Comparison of ENCODE assay signal across 24 cellular contexts in the genomic region with DNA sequence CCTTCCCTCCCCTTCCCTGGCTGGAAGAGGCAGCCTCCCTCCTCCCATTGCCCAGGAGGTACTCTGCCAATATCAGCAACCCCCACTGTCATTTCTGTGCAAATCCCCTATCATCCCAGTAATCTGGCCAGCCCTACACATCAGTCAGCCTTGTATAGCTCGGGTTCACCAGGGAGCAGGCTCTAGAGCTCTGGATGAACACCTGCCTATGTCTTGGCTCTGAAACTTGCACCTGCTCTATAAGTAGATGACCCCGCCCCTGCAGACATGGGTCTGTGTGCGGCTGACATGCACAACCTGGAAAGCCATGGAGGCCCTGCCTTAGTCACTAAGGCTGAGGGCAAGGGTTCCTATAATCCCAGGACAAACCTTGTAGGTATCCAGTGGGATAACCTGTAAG.
DNase-seq lines count a peak whose midpoint lies in the region; ATAC-seq and TF ChIP-seq lines count a peak whose summit lies in the region.
"Had no signal": no experiment of that assay in that cellular context is flagged by ENCODE, and none has a peak within 500 bp of the region (broad histone marks: within the 10 kb centered on the region; RNA-seq: fewer than 3 reads in every experiment).

No MANE protein-coding gene starts in this region.

- H2AFZ ChIP-seq in hepatocyte = no peak overlapping the region
- H2AFZ ChIP-seq: PC-9 had no signal

- ATAC-seq in GM18868 (IDR thresholded peaks at IDR 0.05; ENCODE audit: unreplicated experiment) = no peak
- ATAC-seq: right lobe of liver had no signal

- DNase-seq in NCI-H748 (lab: John Stamatoyannopoulos, UW; ENCODE audit: unreplicated experiment) (peak; percentile 14), NCI-H748 treated with DMSO at 0.1 percent for 48 hours (lab: John Stamatoyannopoulos, UW) (no peak), NCI-H526 treated with DMSO at 0.1 percent for 48 hours (lab: John Stamatoyannopoulos, UW) (peak; percentile 17), hepatocyte (ENCODE audit: low spot score) (no peak), foreskin fibroblast (no peak), inferior parietal cortex (ENCODE audit: extremely low spot score) (no peak)
- no peak for DNase-seq in activated effector memory CD4-positive, alpha-beta T cell treated with Interleukin-2 at 50 U/mL for 16 hours
- DNase-seq: activated CD4-positive, alpha-beta T cell treated with anti-CD3 and anti-CD28 coated beads, Interleukin-2, amount 50 U/mL, for 48 hours; activated naive CD4-positive, alpha-beta T cell; activated T-cell treated with anti-CD3 and anti-CD28 coated beads for 4 hours; Caco-2; HCEC 1CT; IMR-90; NCI-H524; ovary; PC-9; right lobe of liver; stimulated activated CD4-positive, alpha-beta T cell treated with anti-CD3 and anti-CD28 coated beads, Interleukin-15, amount 100 ng/mL, for 24 hours had no signal

- H3K4me1 ChIP-seq in hepatocyte (ENCODE audit: insufficient read depth) = peaks cover 12% of the 10 kb centered on the region
- H3K4me1 ChIP-seq: BLaER1, Caco-2, right lobe of liver, SJSA1 had no signal

- H3K9me3 ChIP-seq in hepatocyte (ENCODE audit: low read depth) = no peaks in the 10 kb centered on the region
- H3K9me3 ChIP-seq: BLaER1, Caco-2, ovary, right lobe of liver, suprapubic skin had no signal

- H3K27me3 ChIP-seq in hepatocyte = no peaks in the 10 kb centered on the region
- H3K27me3 ChIP-seq: BLaER1, cardiac muscle cell, ovary, right lobe of liver, SJSA1, suprapubic skin had no signal

- H4K20me1 ChIP-seq in hepatocyte (ENCODE audit: insufficient read depth, poor library complexity, severe bottlenecking) = no peaks in the 10 kb centered on the region
- H4K20me1 ChIP-seq: BLaER1 had no signal

- H3K79me2 ChIP-seq in hepatocyte = no peaks in the 10 kb centered on the region

- no peak overlapping the region for H3K4me3 ChIP-seq in hepatocyte
- no peak overlapping the region for H3K4me3 ChIP-seq in foreskin fibroblast (ENCODE audit: low read depth in 1 of 2, low read length in 2 of 2)
- H3K4me3 ChIP-seq: BLaER1, cardiac muscle cell, ovary, PC-9, right lobe of liver, SJSA1, suprapubic skin had no signal

- no peak overlapping the region for H3K27ac ChIP-seq in hepatocyte
- H3K27ac ChIP-seq: BLaER1, ovary, PC-9, right lobe of liver, SJSA1, suprapubic skin, VCaP had no signal

- H3K4me2 ChIP-seq in hepatocyte = peak overlapping the region; percentile 31
- H3K4me2 ChIP-seq: BLaER1, PC-9 had no signal

- WGBS in hepatocyte (ENCODE audit: low lambda C conversion rate, missing lambda C conversion rate) = 64% methylated on average over 3 of the region's 3 CpGs

- H3K9me2 ChIP-seq in hepatocyte (replicated peaks; ENCODE audit: insufficient read depth) = no peaks in the 10 kb centered on the region

- no peak for TF ChIP-seq CTCF in hepatocyte (IDR thresholded peaks at IDR 0.05; ENCODE audit: poor library complexity)
- TF ChIP-seq CTCF in foreskin fibroblast (IDR thresholded peaks at IDR 0.05; ENCODE audit: low read depth, low read length) = no peak

- no peaks in the 10 kb centered on the region for H3K36me3 ChIP-seq in hepatocyte (replicated peaks; ENCODE audit: insufficient read depth, low read depth)
- H3K36me3 ChIP-seq: BLaER1, cardiac muscle cell, ovary, right lobe of liver, SJSA1, suprapubic skin had no signal

Comparison
In these comparisons a context has a peak if more than half of its experiments do, and no peak if none do; other contexts are left out.
1. DNase-seq: peak in NCI-H748 (single experiment) and NCI-H526 treated with DMSO at 0.1 percent for 48 hours (single experiment); none in NCI-H748 treated with DMSO at 0.1 percent for 48 hours (single experiment), hepatocyte (single experiment), foreskin fibroblast (0 of 2), inferior parietal cortex (single experiment) and activated effector memory CD4-positive, alpha-beta T cell treated with Interleukin-2 at 50 U/mL for 16 hours (single experiment).